In genomic region chr2:75537658-75538057, GRCh38 we compare ENCODE assay signal across 1 cellular context.
A peak's percentile ranks its signal among the peaks of the same experiment; 100 is the strongest.
TF ChIP-seq lines count a peak whose summit lies in the region.

No MANE protein-coding gene starts in this region.

TF ChIP-seq in HepG2, 621 proteins besides CTCF, POLR2A, EP300 and RAD21:
- TF ChIP-seq POLR2G (IDR thresholded peaks at IDR 0.05; ENCODE audit: low read depth, low read length) (peak; percentile 42; the same call in 1 of the 2 replicates), SMARCE1 (IDR thresholded peaks at IDR 0.05; ENCODE audit: borderline replicate concordance) (no peak), RBM22 (optimal IDR thresholded peaks at IDR 0.05; ENCODE audit: low read length) (peak; percentile 83), ZNF780A (CRISPR knock-in tag; IDR thresholded peaks at IDR 0.05) (no peak), RERE (CRISPR knock-in tag; IDR thresholded peaks at IDR 0.05; ENCODE audit: low read depth) (no peak), POGK (CRISPR knock-in tag; conservative IDR thresholded peaks at IDR 0.05) (0 out of 2 replicates have a peak, but pooled peaks have one; percentile 37), ZBTB33 (CRISPR knock-in tag; IDR thresholded peaks at IDR 0.05) (0 out of 2 replicates have a peak, but pooled peaks have one; percentile 60), BATF2 (CRISPR knock-in tag; IDR thresholded peaks at IDR 0.05) (no peak), ZNF776 (CRISPR knock-in tag; IDR thresholded peaks at IDR 0.05) (peak; percentile 95), ZNF350 (CRISPR knock-in tag; IDR thresholded peaks at IDR 0.05; ENCODE audit: borderline replicate concordance, low read depth) (no peak)
